In the genomic region with DNA sequence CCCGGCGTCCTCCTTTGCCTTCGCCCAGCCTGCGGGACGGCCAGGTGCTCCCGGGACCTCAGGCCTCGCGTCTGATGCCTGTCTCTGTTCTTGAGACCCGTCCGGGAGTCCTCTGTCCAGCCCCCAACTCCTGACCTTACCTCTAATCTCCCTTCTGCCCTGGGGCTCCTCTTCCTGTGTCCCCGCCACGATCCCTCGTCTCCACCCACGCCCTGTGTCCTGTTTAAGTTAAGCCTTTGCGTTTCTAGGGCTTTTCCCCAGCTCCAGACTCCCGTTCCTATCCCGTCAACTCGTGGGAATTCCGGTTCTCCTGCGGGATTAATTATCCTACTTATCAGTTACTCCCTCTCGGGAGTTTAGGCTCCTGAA, we compare ENCODE assay signal across 7 cellular contexts. TPM values are rescaled to one million over a fixed set of nuclear protein-coding genes. Genes with fewer than 3 reads are reported as not detected.
DNase-seq lines count a peak whose midpoint lies in the region; ATAC-seq, FAIRE-seq and TF ChIP-seq lines count a peak whose summit lies in the region.

No MANE protein-coding gene starts in this region.

- peak overlapping the region; percentile 100 for H3K4me3 Mint-ChIP-seq in T-helper 17 cell

- H3K9me3 ChIP-seq in T-helper 17 cell (ENCODE audit: control insufficient read depth, low read length, poor library complexity, severe bottlenecking): no peaks in the 10 kb centered on the region
- H3K9me3 ChIP-seq in small intestine (ENCODE audit: control insufficient read depth, low read depth): no peaks in the 10 kb centered on the region

- H3K4me1 Mint-ChIP-seq in T-helper 17 cell: peaks cover 37% of the 10 kb centered on the region

- H3K36me3 ChIP-seq in H7 (replicated peaks; ENCODE audit: control insufficient read depth, insufficient read depth, low read length) (peaks cover 40% of the 10 kb centered on the region), small intestine (ENCODE audit: control insufficient read depth in 2 of 2, insufficient read depth in 2 of 2, low read length in 2 of 2) (peaks cover 25 to 34% of the 10 kb centered on the region in 2 donors)

- no peaks in the 10 kb centered on the region for H3K27me3 Mint-ChIP-seq in T-helper 17 cell

- H3K27ac ChIP-seq in small intestine (ENCODE audit: low read depth in 1 of 2, low read length in 1 of 2): peak overlapping the region; percentile 95 to 97

- no peak for ATAC-seq in T-helper 17 cell
- no peak for ATAC-seq in HG03095 (IDR thresholded peaks at IDR 0.05; ENCODE audit: unreplicated experiment)

- 0% methylated on average over 20 to 21 of the region's 21 CpGs for WGBS in small intestine, 3 donors

- H3K4me3 ChIP-seq in H7 (ENCODE audit: insufficient read depth, low read depth, low read length): peak overlapping the region; percentile 98
- peak overlapping the region; percentile 99 for H3K4me3 ChIP-seq in fibroblast of villous mesenchyme (ENCODE audit: low read depth, low read length)
- H3K4me3 ChIP-seq in small intestine (ENCODE audit: low read depth in 1 of 2, low read length in 2 of 2): peak overlapping the region; percentile 91 to 93

- peaks cover 3 to 9% of the 10 kb centered on the region in 2 donors for H3K4me1 ChIP-seq in small intestine (ENCODE audit: control insufficient read depth in 2 of 2, insufficient read depth in 1 of 2, low read depth in 1 of 2, low read length in 1 of 2)

- no peaks in the 10 kb centered on the region for H3K27me3 ChIP-seq in H7 (ENCODE audit: control insufficient read depth, insufficient read depth, low read length)
- H3K27me3 ChIP-seq in small intestine (ENCODE audit: control insufficient read depth in 2 of 2, insufficient read depth in 2 of 2, low read length in 2 of 2): no peaks in the 10 kb centered on the region

- TF ChIP-seq CTCF in fibroblast of villous mesenchyme (IDR thresholded peaks at IDR 0.05; ENCODE audit: insufficient read depth, low read depth, low read length): no peak

- peaks cover 11% of the 10 kb centered on the region for H3K36me3 Mint-ChIP-seq in T-helper 17 cell (ENCODE audit: low read depth)

- DNase-seq in H7 (no peak), T-helper 17 cell (no peak), fibroblast of villous mesenchyme (ENCODE audit: low read depth) (peak; percentile 47), small intestine (no peak), HK-2 (ENCODE audit: unreplicated experiment) (no peak), A172 (ENCODE audit: low spot score) (no peak)

- FAIRE-seq in small intestine (lab: Jason Lieb, UNC): no peak

- H3K27ac Mint-ChIP-seq in T-helper 17 cell: peak overlapping the region; percentile 100

RNA-seq across cellular contexts. Expression of a gene that starts 0.7 kb away (rescaled TPM):
- total RNA-seq in H7 (2014; rRNA removed; shearing (Covaris generic)): 25.3 and 30.7 TPM in 2 replicates
- total RNA-seq in T-helper 17 cell: 100 to 1,000 TPM; 471 to 480 TPM
- total RNA-seq in fibroblast of villous mesenchyme: 39.7 and 40.6 TPM in 2 replicates
- polyA plus RNA-seq in small intestine: 10 to 100 TPM; 51.6 to 92.8 (median 81.5) TPM
- 13.6 and 14.8 TPM in 2 replicates for total RNA-seq in A172 (2014; rRNA removed; shearing (Covaris generic))

RNA-seq across cellular contexts. Expression of a gene that starts 13.9 kb away (rescaled TPM):
- 3.5 and 7.9 TPM in 2 replicates for total RNA-seq in H7 (2014; rRNA removed; shearing (Covaris generic))
- 1 to 10 TPM; 4.4 to 6.0 TPM for total RNA-seq in T-helper 17 cell
- 5.2 and 7.1 TPM in 2 replicates for total RNA-seq in fibroblast of villous mesenchyme
- polyA plus RNA-seq in small intestine: 10 to 100 TPM in 1 of 3 donors, 1 to 10 TPM in 2; 8.7 to 14.1 (median 9.2) TPM
- not detected in 2 replicates for total RNA-seq in A172 (2014; rRNA removed; shearing (Covaris generic))

RNA-seq across cellular contexts. Expression of a gene that starts 23.4 kb away (rescaled TPM):
- total RNA-seq in H7 (2014; rRNA removed; shearing (Covaris generic)): 0.70 and 4.3 TPM in 2 replicates
- not detected for total RNA-seq in T-helper 17 cell
- total RNA-seq in fibroblast of villous mesenchyme: 12.5 and 29.0 TPM in 2 replicates
- polyA plus RNA-seq in small intestine: 100 to 1,000 TPM; 131 to 176 (median 151) TPM
- total RNA-seq in A172 (2014; rRNA removed; shearing (Covaris generic)): 17.2 and 19.1 TPM in 2 replicates

RNA-seq across cellular contexts. Expression of a gene that starts 34.4 kb away (rescaled TPM):
- total RNA-seq in H7 (2014; rRNA removed; shearing (Covaris generic)): 13.4 and 17.7 TPM in 2 replicates
- not detected for total RNA-seq in T-helper 17 cell
- not detected in 2 replicates for total RNA-seq in fibroblast of villous mesenchyme
- polyA plus RNA-seq in small intestine: 1 to 10 TPM in 1 of 3 donors, not detected in 2; 1.5 TPM
- total RNA-seq in A172 (2014; rRNA removed; shearing (Covaris generic)): not detected in 2 replicates

RNA-seq across cellular contexts. Expression of a gene that starts 52.9 kb away (rescaled TPM):
- not detected in 2 replicates for total RNA-seq in H7 (2014; rRNA removed; shearing (Covaris generic))
- total RNA-seq in T-helper 17 cell (1 to 10 TPM in 1 of 2 donors, under 1 TPM in 1; 0.94 to 1.7 TPM), fibroblast of villous mesenchyme (not detected in 2 replicates)
- polyA plus RNA-seq in small intestine: under 1 TPM in 1 of 3 donors, not detected in 2; 0.33 TPM
- not detected in 2 replicates for total RNA-seq in A172 (2014; rRNA removed; shearing (Covaris generic))

Comparison
In these comparisons a context has a peak if more than half of its experiments do, and no peak if none do; other contexts are left out.
1. RNA of a gene that starts 0.7 kb away (total RNA-seq): 471 to 480 TPM in T-helper 17 cell; 39.7 to 40.6 TPM in fibroblast of villous mesenchyme, 25.3 to 30.7 TPM in H7 and 13.6 to 14.8 TPM in A172; every median in the first group is over 10 times any median in the second.
2. Peak in every context shown above with its lines, with median percentiles within 50 percentile points of each other: H3K4me3 ChIP-seq.